ENCODE assay signal across 1 cellular context in the genomic region with DNA sequence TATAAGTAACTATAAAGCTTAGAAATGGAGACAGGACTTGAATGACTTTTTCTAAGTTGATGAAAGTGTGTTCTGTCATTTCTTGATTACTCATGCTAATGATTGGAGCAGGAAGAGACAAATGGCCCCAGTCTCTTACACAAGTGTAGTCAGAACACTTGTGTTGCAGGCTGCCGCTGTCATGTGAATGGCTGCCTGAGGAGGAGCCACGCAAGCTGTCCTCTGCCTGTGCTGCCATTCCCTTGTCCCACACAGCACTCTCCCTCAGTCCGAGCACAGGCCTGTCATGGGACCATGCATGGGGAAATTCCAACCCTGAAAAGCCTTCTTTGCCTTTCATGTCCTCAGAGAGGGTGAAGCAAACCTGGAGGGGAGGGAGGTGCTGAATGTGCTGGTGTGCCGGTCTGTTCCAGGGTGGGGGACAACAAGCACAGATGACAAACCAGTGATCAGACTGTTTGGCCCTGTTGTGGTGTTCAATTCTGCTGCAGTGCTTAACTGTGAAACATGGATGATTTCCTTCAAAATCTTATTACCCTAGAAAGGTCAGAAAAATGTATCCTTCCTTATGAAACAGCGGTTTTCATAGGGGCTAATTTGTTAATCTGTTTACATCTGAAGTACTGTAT.
TF ChIP-seq lines count a peak whose summit lies in the region.

No MANE protein-coding gene starts in this region.

TF ChIP-seq in H1, 55 proteins besides CTCF, POLR2A, EP300 and RAD21:
- TF ChIP-seq, protein P1, sequence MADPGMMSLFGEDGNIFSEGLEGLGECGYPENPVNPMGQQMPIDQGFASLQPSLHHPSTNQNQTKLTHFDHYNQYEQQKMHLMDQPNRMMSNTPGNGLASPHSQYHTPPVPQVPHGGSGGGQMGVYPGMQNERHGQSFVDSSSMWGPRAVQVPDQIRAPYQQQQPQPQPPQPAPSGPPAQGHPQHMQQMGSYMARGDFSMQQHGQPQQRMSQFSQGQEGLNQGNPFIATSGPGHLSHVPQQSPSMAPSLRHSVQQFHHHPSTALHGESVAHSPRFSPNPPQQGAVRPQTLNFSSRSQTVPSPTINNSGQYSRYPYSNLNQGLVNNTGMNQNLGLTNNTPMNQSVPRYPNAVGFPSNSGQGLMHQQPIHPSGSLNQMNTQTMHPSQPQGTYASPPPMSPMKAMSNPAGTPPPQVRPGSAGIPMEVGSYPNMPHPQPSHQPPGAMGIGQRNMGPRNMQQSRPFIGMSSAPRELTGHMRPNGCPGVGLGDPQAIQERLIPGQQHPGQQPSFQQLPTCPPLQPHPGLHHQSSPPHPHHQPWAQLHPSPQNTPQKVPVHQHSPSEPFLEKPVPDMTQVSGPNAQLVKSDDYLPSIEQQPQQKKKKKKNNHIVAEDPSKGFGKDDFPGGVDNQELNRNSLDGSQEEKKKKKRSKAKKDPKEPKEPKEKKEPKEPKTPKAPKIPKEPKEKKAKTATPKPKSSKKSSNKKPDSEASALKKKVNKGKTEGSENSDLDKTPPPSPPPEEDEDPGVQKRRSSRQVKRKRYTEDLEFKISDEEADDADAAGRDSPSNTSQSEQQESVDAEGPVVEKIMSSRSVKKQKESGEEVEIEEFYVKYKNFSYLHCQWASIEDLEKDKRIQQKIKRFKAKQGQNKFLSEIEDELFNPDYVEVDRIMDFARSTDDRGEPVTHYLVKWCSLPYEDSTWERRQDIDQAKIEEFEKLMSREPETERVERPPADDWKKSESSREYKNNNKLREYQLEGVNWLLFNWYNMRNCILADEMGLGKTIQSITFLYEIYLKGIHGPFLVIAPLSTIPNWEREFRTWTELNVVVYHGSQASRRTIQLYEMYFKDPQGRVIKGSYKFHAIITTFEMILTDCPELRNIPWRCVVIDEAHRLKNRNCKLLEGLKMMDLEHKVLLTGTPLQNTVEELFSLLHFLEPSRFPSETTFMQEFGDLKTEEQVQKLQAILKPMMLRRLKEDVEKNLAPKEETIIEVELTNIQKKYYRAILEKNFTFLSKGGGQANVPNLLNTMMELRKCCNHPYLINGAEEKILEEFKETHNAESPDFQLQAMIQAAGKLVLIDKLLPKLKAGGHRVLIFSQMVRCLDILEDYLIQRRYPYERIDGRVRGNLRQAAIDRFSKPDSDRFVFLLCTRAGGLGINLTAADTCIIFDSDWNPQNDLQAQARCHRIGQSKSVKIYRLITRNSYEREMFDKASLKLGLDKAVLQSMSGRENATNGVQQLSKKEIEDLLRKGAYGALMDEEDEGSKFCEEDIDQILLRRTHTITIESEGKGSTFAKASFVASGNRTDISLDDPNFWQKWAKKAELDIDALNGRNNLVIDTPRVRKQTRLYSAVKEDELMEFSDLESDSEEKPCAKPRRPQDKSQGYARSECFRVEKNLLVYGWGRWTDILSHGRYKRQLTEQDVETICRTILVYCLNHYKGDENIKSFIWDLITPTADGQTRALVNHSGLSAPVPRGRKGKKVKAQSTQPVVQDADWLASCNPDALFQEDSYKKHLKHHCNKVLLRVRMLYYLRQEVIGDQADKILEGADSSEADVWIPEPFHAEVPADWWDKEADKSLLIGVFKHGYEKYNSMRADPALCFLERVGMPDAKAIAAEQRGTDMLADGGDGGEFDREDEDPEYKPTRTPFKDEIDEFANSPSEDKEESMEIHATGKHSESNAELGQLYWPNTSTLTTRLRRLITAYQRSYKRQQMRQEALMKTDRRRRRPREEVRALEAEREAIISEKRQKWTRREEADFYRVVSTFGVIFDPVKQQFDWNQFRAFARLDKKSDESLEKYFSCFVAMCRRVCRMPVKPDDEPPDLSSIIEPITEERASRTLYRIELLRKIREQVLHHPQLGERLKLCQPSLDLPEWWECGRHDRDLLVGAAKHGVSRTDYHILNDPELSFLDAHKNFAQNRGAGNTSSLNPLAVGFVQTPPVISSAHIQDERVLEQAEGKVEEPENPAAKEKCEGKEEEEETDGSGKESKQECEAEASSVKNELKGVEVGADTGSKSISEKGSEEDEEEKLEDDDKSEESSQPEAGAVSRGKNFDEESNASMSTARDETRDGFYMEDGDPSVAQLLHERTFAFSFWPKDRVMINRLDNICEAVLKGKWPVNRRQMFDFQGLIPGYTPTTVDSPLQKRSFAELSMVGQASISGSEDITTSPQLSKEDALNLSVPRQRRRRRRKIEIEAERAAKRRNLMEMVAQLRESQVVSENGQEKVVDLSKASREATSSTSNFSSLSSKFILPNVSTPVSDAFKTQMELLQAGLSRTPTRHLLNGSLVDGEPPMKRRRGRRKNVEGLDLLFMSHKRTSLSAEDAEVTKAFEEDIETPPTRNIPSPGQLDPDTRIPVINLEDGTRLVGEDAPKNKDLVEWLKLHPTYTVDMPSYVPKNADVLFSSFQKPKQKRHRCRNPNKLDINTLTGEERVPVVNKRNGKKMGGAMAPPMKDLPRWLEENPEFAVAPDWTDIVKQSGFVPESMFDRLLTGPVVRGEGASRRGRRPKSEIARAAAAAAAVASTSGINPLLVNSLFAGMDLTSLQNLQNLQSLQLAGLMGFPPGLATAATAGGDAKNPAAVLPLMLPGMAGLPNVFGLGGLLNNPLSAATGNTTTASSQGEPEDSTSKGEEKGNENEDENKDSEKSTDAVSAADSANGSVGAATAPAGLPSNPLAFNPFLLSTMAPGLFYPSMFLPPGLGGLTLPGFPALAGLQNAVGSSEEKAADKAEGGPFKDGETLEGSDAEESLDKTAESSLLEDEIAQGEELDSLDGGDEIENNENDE (IDR thresholded peaks at IDR 0.05; ENCODE audit: insufficient replicate concordance, low read length): no peak
- TF ChIP-seq ASH2L (IDR thresholded peaks at IDR 0.05; ENCODE audit: low read length) (no peak), FOSL1 (IDR thresholded peaks at IDR 0.05; ENCODE audit: insufficient read depth, low read depth, low read length) (no peak), YY1 (IDR thresholded peaks at IDR 0.05; ENCODE audit: low read depth, low read length) (0 out of 2 replicates have a peak, but pooled peaks have one; percentile 25)
